ENCODE assay signal across 11 cellular contexts in the genomic region with DNA sequence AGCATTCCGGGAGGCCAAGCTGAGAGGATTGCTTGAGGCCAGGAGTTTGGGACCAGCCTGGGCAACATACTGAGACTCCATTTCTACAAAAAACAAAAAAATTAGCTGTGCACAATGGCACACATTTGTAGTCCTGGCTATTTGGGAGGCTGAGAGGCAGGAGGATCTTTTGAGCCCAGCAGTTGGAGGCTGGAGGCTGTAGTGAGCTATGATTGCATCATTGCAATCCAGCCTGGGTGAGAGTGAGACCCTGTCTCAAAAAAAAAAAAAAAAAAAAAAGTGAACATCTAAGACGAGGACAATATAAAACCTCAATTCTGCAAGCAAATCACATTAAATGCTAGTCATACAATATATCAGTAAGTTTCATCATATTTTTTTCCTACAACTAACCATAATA.
"Had no signal": no experiment of that assay in that cellular context is flagged by ENCODE, and none has a peak within 500 bp of the region (broad histone marks: within the 10 kb centered on the region; RNA-seq: fewer than 3 reads in every experiment).

No MANE protein-coding gene starts in this region.

- H3K9ac ChIP-seq: GM23248 had no signal

- H3K4me3 ChIP-seq: GM23248, GM23338, HAP-1 had no signal

- H3K27ac Mint-ChIP-seq: GM23338, H9, HFFc6 had no signal

- H3K9me3 Mint-ChIP-seq: GM23338, H9, HFFc6 had no signal

- H3K27ac ChIP-seq: GM23248 had no signal

- DNase-seq: GM23248, GOT3, H7, H9, HCEC 1CT, HFFc6 had no signal

- ATAC-seq: GM23338, HCT116 had no signal

- FAIRE-seq: H1, H54 had no signal

- H2AFZ ChIP-seq: GM23248, GM23338 had no signal

- H3K9me3 ChIP-seq: HAP-1 had no signal

- H3K4me3 Mint-ChIP-seq: GM23338, H9, HFFc6 had no signal

- H3K4me2 ChIP-seq: GM23338 had no signal
